ENCODE assay signal across 8 cellular contexts in the genomic region with DNA sequence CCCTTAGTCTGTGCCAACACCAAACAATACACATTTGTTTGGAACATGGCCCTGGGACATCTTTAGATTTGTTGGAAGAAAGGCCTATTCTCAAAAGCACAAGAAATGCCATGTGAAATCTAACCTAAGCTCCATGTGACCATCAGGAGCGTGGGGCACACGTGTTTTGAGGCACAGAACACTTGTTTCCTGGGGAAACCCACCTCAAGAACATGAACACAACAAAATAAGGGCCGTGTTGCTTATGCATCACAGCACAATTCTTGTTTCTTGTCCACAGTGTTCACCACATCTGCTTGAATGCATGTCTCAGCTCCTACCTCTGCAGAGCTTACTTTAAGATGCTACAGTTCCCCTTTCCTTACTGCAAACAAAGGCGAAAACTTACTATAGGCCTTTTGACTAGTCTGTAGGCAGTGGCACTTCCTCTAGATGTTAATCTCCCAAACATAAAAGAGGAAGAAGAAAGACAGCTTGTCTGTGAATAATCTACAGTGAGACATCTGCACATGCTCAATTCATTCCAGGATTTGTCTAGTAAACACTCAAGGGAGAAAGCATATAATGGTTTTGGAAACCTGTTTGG.
DNase-seq lines count a peak whose midpoint lies in the region; ATAC-seq lines count a peak whose summit lies in the region.

No MANE protein-coding gene starts in this region.

- no peaks in the 10 kb centered on the region for H3K4me1 ChIP-seq in GM23248 (ENCODE audit: insufficient read depth)

- H3K9me3 ChIP-seq in GM23248 (ENCODE audit: low read depth) = no peaks in the 10 kb centered on the region

- H4K20me1 ChIP-seq in GM23248 (ENCODE audit: insufficient read depth) = no peaks in the 10 kb centered on the region

- no peaks in the 10 kb centered on the region for H3K27me3 Mint-ChIP-seq in activated naive CD4-positive, alpha-beta T cell treated with anti-CD3 and anti-CD28 coated beads for 36 hours (ENCODE audit: low read depth)
- H3K27me3 Mint-ChIP-seq in activated naive CD8-positive, alpha-beta T cell treated with anti-CD3 and anti-CD28 coated beads for 36 hours = no peaks in the 10 kb centered on the region

- H3K9me3 Mint-ChIP-seq in activated naive CD4-positive, alpha-beta T cell treated with anti-CD3 and anti-CD28 coated beads for 36 hours = no peaks in the 10 kb centered on the region
- H3K9me3 Mint-ChIP-seq in activated naive CD8-positive, alpha-beta T cell treated with anti-CD3 and anti-CD28 coated beads for 36 hours = peaks cover 5% of the 10 kb centered on the region

- no peak overlapping the region for H2AFZ ChIP-seq in GM23248

- H3K36me3 ChIP-seq in GM23248 (ENCODE audit: low read depth) = no peaks in the 10 kb centered on the region

- H3K27me3 ChIP-seq in GM23248 (replicated peaks; ENCODE audit: insufficient read depth) = no peaks in the 10 kb centered on the region

- peak overlapping the region; percentile 85 for H3K27ac Mint-ChIP-seq in activated naive CD4-positive, alpha-beta T cell treated with anti-CD3 and anti-CD28 coated beads for 36 hours
- peak overlapping the region; percentile 84 for H3K27ac Mint-ChIP-seq in activated naive CD8-positive, alpha-beta T cell treated with anti-CD3 and anti-CD28 coated beads for 36 hours

- DNase-seq in activated naive CD4-positive, alpha-beta T cell treated with anti-CD3 and anti-CD28 coated beads for 36 hours = peak; percentile 16
- DNase-seq in activated naive CD4-positive, alpha-beta T cell treated with anti-CD3 and anti-CD28 coated beads, Interleukin-2, amount 50 U/mL, for 16 hours = no peak
- DNase-seq in NCI-H1048 (lab: John Stamatoyannopoulos, UW) (peak; percentile 3), kidney tubule cell (ENCODE audit: low spot score) (no peak), GM23248 (no peak)
- DNase-seq in activated naive CD8-positive, alpha-beta T cell treated with anti-CD3 and anti-CD28 coated beads for 36 hours = no peak

- no peak overlapping the region for H3K4me3 ChIP-seq in GM23248

- 71 to 76% methylated on average over 4 of the region's 4 CpGs for WGBS in GM23248 (ENCODE audit: low coverage in 1 of 2, low lambda C conversion rate in 2 of 2, missing lambda C conversion rate in 2 of 2), 2 experiments

- in situ Hi-C loops in GM23248 (cut with MboI) = no loop called here

- no peaks in the 10 kb centered on the region for H3K79me2 ChIP-seq in GM23248 (ENCODE audit: insufficient read depth)

- CTCF ChIA-PET in activated naive CD4-positive, alpha-beta T cell treated with anti-CD3 and anti-CD28 coated beads for 36 hours (lab: Charles Lee) = interaction anchor here (0.7 to 2.6 kb wide), 3 partner anchors 22 to 32 kb away, joined by 3 to 13 read pairs (median 11); no protein-coding TSS in a partner anchor

- H3K9ac ChIP-seq in GM23248 = no peak overlapping the region

- H3K4me2 ChIP-seq in GM23248 (ENCODE audit: unreplicated experiment) = no peak overlapping the region

- H3K4me1 Mint-ChIP-seq in activated naive CD4-positive, alpha-beta T cell treated with anti-CD3 and anti-CD28 coated beads for 36 hours (ENCODE audit: low read depth) = peaks cover 70% of the 10 kb centered on the region
- H3K4me1 Mint-ChIP-seq in activated naive CD8-positive, alpha-beta T cell treated with anti-CD3 and anti-CD28 coated beads for 36 hours = peaks cover 71% of the 10 kb centered on the region

- intact Hi-C loops in activated naive CD4-positive, alpha-beta T cell treated with anti-CD3 and anti-CD28 coated beads for 36 hours (cut with micrococcal nuclease) = loop anchor here (1.0 to 5.0 kb wide), 3 partner anchors 8 to 218 kb away; a partner anchor contains a TSS

- peak; percentile 95 for ATAC-seq in HG02678 (IDR thresholded peaks at IDR 0.05; ENCODE audit: unreplicated experiment)

- H3K36me3 Mint-ChIP-seq in activated naive CD4-positive, alpha-beta T cell treated with anti-CD3 and anti-CD28 coated beads for 36 hours (ENCODE audit: low read depth) = peaks cover 17% of the 10 kb centered on the region
- peaks cover 48% of the 10 kb centered on the region for H3K36me3 Mint-ChIP-seq in activated naive CD8-positive, alpha-beta T cell treated with anti-CD3 and anti-CD28 coated beads for 36 hours

- H3F3A ChIP-seq in GM23248 (ENCODE audit: insufficient read depth) = no peaks in the 10 kb centered on the region

- H3K27ac ChIP-seq in temporal lobe (ENCODE audit: low read depth, low read length) (peak overlapping the region; percentile 28), GM23248 (no peak overlapping the region)

- no peak overlapping the region for H3K4me3 Mint-ChIP-seq in activated naive CD4-positive, alpha-beta T cell treated with anti-CD3 and anti-CD28 coated beads for 36 hours
- H3K4me3 Mint-ChIP-seq in activated naive CD8-positive, alpha-beta T cell treated with anti-CD3 and anti-CD28 coated beads for 36 hours = no peak overlapping the region

- no peaks in the 10 kb centered on the region for H3K9me2 ChIP-seq in GM23248 (ENCODE audit: insufficient read depth)

Comparison
In these comparisons a context has a peak if more than half of its experiments do, and no peak if none do; other contexts are left out.
1. DNase-seq: peak in activated naive CD4-positive, alpha-beta T cell treated with anti-CD3 and anti-CD28 coated beads for 36 hours (single experiment) and NCI-H1048 (single experiment); none in activated naive CD4-positive, alpha-beta T cell treated with anti-CD3 and anti-CD28 coated beads, Interleukin-2, amount 50 U/mL, for 16 hours (single experiment), activated naive CD8-positive, alpha-beta T cell treated with anti-CD3 and anti-CD28 coated beads for 36 hours (single experiment), kidney tubule cell (single experiment) and GM23248 (single experiment).